Comparison of ENCODE assay signal across 18 cellular contexts in genomic region chr7:23065974-23066373, GRCh38. TPM values are rescaled to one million over a fixed set of nuclear protein-coding genes. Genes with fewer than 3 reads are reported as not detected.
DNase-seq lines count a peak whose midpoint lies in the region; ATAC-seq and TF ChIP-seq lines count a peak whose summit lies in the region.
"Had no signal": no experiment of that assay in that cellular context is flagged by ENCODE, and none has a peak within 500 bp of the region (broad histone marks: within the 10 kb centered on the region; RNA-seq: fewer than 3 reads in every experiment).

No MANE protein-coding gene starts in this region.

- DNase-seq in mammary epithelial cell (peak; percentile 35), MCF 10A (ENCODE audit: unreplicated experiment) (no peak), NCI-H226 (peak; percentile 56), fibroblast of peridontal ligament (ENCODE audit: extremely low read depth) (peak; percentile 24), DMS79 (lab: John Stamatoyannopoulos, UW) (no peak), hippocampal formation (lab: John Stamatoyannopoulos, UW) (no peak)
- DNase-seq: CD8-positive, alpha-beta memory T cell; central memory CD4-positive, alpha-beta T cell; Kasumi-1; midbrain; NCI-H526 treated with DMSO at 0.1 percent for 48 hours had no signal

- no peaks in the 10 kb centered on the region for H3K9me3 Mint-ChIP-seq in MCF 10A (ENCODE audit: unreplicated experiment)
- H3K9me3 Mint-ChIP-seq: CD8-positive, alpha-beta memory T cell; neural crest cell had no signal

- H3K9ac ChIP-seq in mammary epithelial cell (ENCODE audit: insufficient read depth, low read length) = no peak overlapping the region

- no peak overlapping the region for H3K4me3 Mint-ChIP-seq in MCF 10A (ENCODE audit: unreplicated experiment)
- H3K4me3 Mint-ChIP-seq: CD8-positive, alpha-beta memory T cell; neural crest cell had no signal

- BruUV-seq in mammary epithelial cell (replicated peaks; lab: Mats Ljungman, UMichigan) (no TSS peak), MCF 10A (replicated peaks; lab: Mats Ljungman, UMichigan) (no TSS peak)

- no peak for TF ChIP-seq POLR2A in GM18505 (IDR thresholded peaks at IDR 0.05; ENCODE audit: borderline replicate concordance, extremely low read depth, insufficient read depth, insufficient read length)

- no peaks in the 10 kb centered on the region for H4K20me1 ChIP-seq in mammary epithelial cell (ENCODE audit: insufficient read depth, low read length)

- H2AFZ ChIP-seq in mammary epithelial cell (ENCODE audit: low read depth, low read length) = no peak overlapping the region

- in situ Hi-C loops in mammary epithelial cell (cut with MboI; ENCODE audit: low sequenced_read_pairs in 2 of 2) = loop anchor here in 1 of 2 donors (10.0 kb wide), 1 partner anchor 501 kb away; no protein-coding TSS in a partner anchor

- no peaks in the 10 kb centered on the region for H3K79me2 ChIP-seq in mammary epithelial cell (ENCODE audit: insufficient read depth, low read length)

- H3K27me3 ChIP-seq in mammary epithelial cell (ENCODE audit: insufficient read depth, low read length) = no peaks in the 10 kb centered on the region
- H3K27me3 ChIP-seq: SJSA1 had no signal

- no peak overlapping the region for H3K4me3 ChIP-seq in mammary epithelial cell (replicated peaks in 1 of 3; ENCODE audit: insufficient read depth in 1 of 3, low read depth in 2 of 3, low read length in 3 of 3)
- H3K4me3 ChIP-seq: SJSA1, thoracic aorta had no signal

- 100% methylated on average over 1 of the region's 1 CpG for WGBS in mammary epithelial cell (ENCODE audit: low coverage, missing lambda C conversion rate)

- H3K36me3 ChIP-seq in mammary epithelial cell (ENCODE audit: insufficient read depth, low read length) = no peaks in the 10 kb centered on the region
- H3K36me3 ChIP-seq: SJSA1, thoracic aorta had no signal

- CTCF ChIA-PET in mammary epithelial cell (lab: Charles Lee; ENCODE audit: low non-redundant PET) = no interaction called here
- CTCF ChIA-PET in MCF 10A (lab: Yijun Ruan, JAX) = interaction anchor here (3.1 kb wide), 1 partner anchor 11 kb away, joined by 11 read pairs; no protein-coding TSS in a partner anchor

- no peaks in the 10 kb centered on the region for H3K9me3 ChIP-seq in mammary epithelial cell (replicated peaks; ENCODE audit: insufficient read depth, low read length)
- H3K9me3 ChIP-seq: SJSA1, thoracic aorta had no signal

- no peak for ATAC-seq in GM18505 (IDR thresholded peaks at IDR 0.05; ENCODE audit: unreplicated experiment)
- ATAC-seq in HG03521 (IDR thresholded peaks at IDR 0.05; ENCODE audit: unreplicated experiment) = no peak
- ATAC-seq: activated CD4-positive, CD25-positive, alpha-beta regulatory T cell treated with anti-CD3 and anti-CD28 coated beads, Interleukin-2, amount 50 U/mL, for 24 hours; esophagus mucosa had no signal

- H3K27me3 Mint-ChIP-seq in MCF 10A (ENCODE audit: insufficient read depth, unreplicated experiment) = no peaks in the 10 kb centered on the region

- dilution Hi-C loops in mammary epithelial cell (cut with HindIII; ENCODE audit: low sequenced_read_pairs) = no loop called here

- H3K4me2 ChIP-seq in mammary epithelial cell (ENCODE audit: insufficient read depth, low read depth, low read length) = no peak overlapping the region

- no peaks in the 10 kb centered on the region for H3K36me3 Mint-ChIP-seq in MCF 10A (ENCODE audit: insufficient read depth, unreplicated experiment)
- H3K36me3 Mint-ChIP-seq: CD8-positive, alpha-beta memory T cell had no signal

- intact Hi-C loops in mammary epithelial cell (cut with micrococcal nuclease) = no loop called here
- intact Hi-C loops in MCF 10A (cut with micrococcal nuclease) = no loop called here

- no peak for TF ChIP-seq CTCF in mammary epithelial cell (conservative IDR thresholded peaks at IDR 0.05 in 1 of 2, IDR thresholded peaks at IDR 0.05 in 1 of 2; ENCODE audit: extremely low read depth in 1 of 2, insufficient read depth in 1 of 2, low read depth in 1 of 2, low read length in 2 of 2)
- no peak for TF ChIP-seq CTCF in MCF 10A (IDR thresholded peaks at IDR 0.05; ENCODE audit: unreplicated experiment)

- POLR2A ChIA-PET in MCF 10A (lab: Yijun Ruan, JAX) = interaction anchor here (0.9 to 1.6 kb wide), 2 partner anchors 9 to 19 kb away, joined by 3 read pairs; no protein-coding TSS in a partner anchor

- peaks cover 23% of the 10 kb centered on the region for H3K4me1 ChIP-seq in mammary epithelial cell (ENCODE audit: insufficient read depth, low read length)
- H3K4me1 ChIP-seq: SJSA1 had no signal

- no peaks in the 10 kb centered on the region for H3K4me1 Mint-ChIP-seq in MCF 10A (ENCODE audit: insufficient read depth, unreplicated experiment)
- H3K4me1 Mint-ChIP-seq: CD8-positive, alpha-beta memory T cell had no signal

- no peak overlapping the region for H3K27ac ChIP-seq in mammary epithelial cell (ENCODE audit: insufficient read depth, low read depth, low read length)
- H3K27ac ChIP-seq: SJSA1, thoracic aorta had no signal

- no peak overlapping the region for H3K27ac Mint-ChIP-seq in MCF 10A (ENCODE audit: low read depth, unreplicated experiment)
- H3K27ac Mint-ChIP-seq: CD8-positive, alpha-beta memory T cell had no signal

RNA-seq across cellular contexts. Expression of gene KLHL7, which starts 39.6 kb away (rescaled TPM):
- 10 to 100 TPM; 33.3 to 39.2 TPM for total RNA-seq in mammary epithelial cell
- 24.9 TPM for polyA plus RNA-seq in mammary epithelial cell
- 5.9 TPM for polyA minus RNA-seq in mammary epithelial cell
- 17.9 and 19.1 TPM in 2 replicates for total RNA-seq in MCF 10A (2022)

RNA-seq across cellular contexts. Expression of gene HYCC1, which starts 52.0 kb away (rescaled TPM):
- 10 to 100 TPM; 40.5 to 72.5 TPM for total RNA-seq in mammary epithelial cell
- 40.1 TPM for polyA plus RNA-seq in mammary epithelial cell
- 56.3 TPM for polyA minus RNA-seq in mammary epithelial cell
- total RNA-seq in MCF 10A (2022) = 48.9 and 49.1 TPM in 2 replicates

Comparison
In these comparisons a context has a peak if more than half of its experiments do, and no peak if none do; other contexts are left out.
1. DNase-seq: peak in mammary epithelial cell (single experiment), NCI-H226 (single experiment) and fibroblast of peridontal ligament (single experiment); none in MCF 10A (single experiment), DMS79 (single experiment) and hippocampal formation (0 of 2).